Comparison of ENCODE assay signal across 27 cellular contexts in the genomic region with DNA sequence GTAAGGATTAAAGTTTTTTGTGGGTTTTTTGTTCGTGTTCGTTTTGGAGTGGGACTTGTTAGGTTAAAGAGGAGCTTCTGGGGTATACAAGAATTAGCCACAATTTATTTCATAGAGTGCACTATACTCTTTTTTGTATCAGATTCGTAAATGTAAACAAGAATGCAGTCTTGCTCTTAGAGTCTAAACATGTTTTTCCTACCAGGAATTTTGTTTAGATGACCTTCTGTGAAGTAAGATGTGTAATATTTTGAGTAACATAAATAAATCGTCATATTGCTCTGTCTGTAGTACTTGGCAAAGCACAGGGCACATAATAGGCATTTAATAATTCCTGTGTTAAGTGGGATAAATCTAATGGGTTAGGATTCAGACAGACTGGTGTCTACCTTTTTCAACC. TPM values are rescaled to one million over a fixed set of nuclear protein-coding genes. Genes with fewer than 3 reads are reported as not detected.
DNase-seq lines count a peak whose midpoint lies in the region; TF ChIP-seq lines count a peak whose summit lies in the region.
"Had no signal": no experiment of that assay in that cellular context is flagged by ENCODE, and none has a peak within 500 bp of the region (broad histone marks: within the 10 kb centered on the region; RNA-seq: fewer than 3 reads in every experiment).

No MANE protein-coding gene starts in this region.

- peaks cover 2% of the 10 kb centered on the region for H3K36me3 ChIP-seq in adipocyte (ENCODE audit: control insufficient read depth, insufficient read depth, low read length, severe bottlenecking)
- H3K36me3 ChIP-seq in smooth muscle cell (ENCODE audit: low read depth): no peaks in the 10 kb centered on the region
- H3K36me3 ChIP-seq: HAP-1 had no signal

- WGBS in smooth muscle cell (ENCODE audit: low lambda C conversion rate): 85% methylated on average over 4 of the region's 4 CpGs

- H3K4me1 ChIP-seq in adipocyte (ENCODE audit: control insufficient read depth, insufficient read depth, low read length) (peaks cover 35% of the 10 kb centered on the region), smooth muscle cell (ENCODE audit: low read depth) (peaks cover 41% of the 10 kb centered on the region)
- H3K4me1 ChIP-seq: BE2C had no signal

- peak overlapping the region; percentile 50 for H3K27ac ChIP-seq in smooth muscle cell (ENCODE audit: low read depth)
- H3K27ac ChIP-seq: SJSA1 had no signal

- no peak overlapping the region for H2AFZ ChIP-seq in smooth muscle cell (ENCODE audit: low read depth)

- H4K20me1 ChIP-seq in smooth muscle cell (ENCODE audit: low read depth): peaks cover 97% of the 10 kb centered on the region

- no peak overlapping the region for H3K9ac ChIP-seq in adipocyte (ENCODE audit: low read length)
- no peak overlapping the region for H3K9ac ChIP-seq in smooth muscle cell (ENCODE audit: low read depth)

- H3K79me2 ChIP-seq in smooth muscle cell (ENCODE audit: low read depth): peaks cover 100% of the 10 kb centered on the region

- H3K4me3 ChIP-seq in adipocyte (ENCODE audit: low read length) (no peak overlapping the region), smooth muscle cell (no peak overlapping the region)
- H3K4me3 ChIP-seq: HAP-1, SJSA1 had no signal

- DNase-seq in ELR (ENCODE audit: low read depth) (peak; percentile 7), adipocyte (ENCODE audit: low read depth) (peak; percentile 11), fibroblast of gingiva (ENCODE audit: low read depth) (peak; percentile 8), smooth muscle cell (lab: John Stamatoyannopoulos, UW; ENCODE audit: unreplicated experiment) (no peak), SKM-1 (lab: John Stamatoyannopoulos, UW; ENCODE audit: unreplicated experiment) (no peak), mucosa of gallbladder (ENCODE audit: low spot score) (no peak), kidney glomerular epithelial cell (lab: John Stamatoyannopoulos, UW) (no peak)
- DNase-seq: 8988T; ACHN; BE2C; CD8-positive, alpha-beta memory T cell; DMS 273 treated with DMSO at 0.1 percent for 48 hours; DMS79; GOT3; KG1; MM.1S; NCI-H1048; NCI-H1694; NCI-H2029 treated with DMSO at 0.1 percent for 48 hours; NCI-H446 treated with DMSO at 0.1 percent for 48 hours; NCI-H526; NCI-H82; NK-92 treated with Interleukin-12 subunit alpha and Interleukin-12 subunit beta, amount 100 ng/mL, for 24 hours; Right ventricle myocardium superior; RPMI8226 had no signal

- peaks cover 19% of the 10 kb centered on the region for H3F3A ChIP-seq in smooth muscle cell (ENCODE audit: low read depth)

- H3K9me3 ChIP-seq in adipocyte (ENCODE audit: control insufficient read depth, low read length): peaks cover under 1% of the 10 kb centered on the region
- no peaks in the 10 kb centered on the region for H3K9me3 ChIP-seq in smooth muscle cell (replicated peaks; ENCODE audit: low read depth)
- H3K9me3 ChIP-seq: BE2C, HAP-1, SJSA1 had no signal

- H3K27me3 ChIP-seq in adipocyte (replicated peaks; ENCODE audit: control insufficient read depth, insufficient read depth, low read length) (no peaks in the 10 kb centered on the region), smooth muscle cell (ENCODE audit: low read depth) (no peaks in the 10 kb centered on the region)
- H3K27me3 ChIP-seq: BE2C, SJSA1 had no signal

- H3K4me2 ChIP-seq in smooth muscle cell: no peak overlapping the region

- TF ChIP-seq CTCF in smooth muscle cell (IDR thresholded peaks at IDR 0.05; ENCODE audit: borderline replicate concordance, insufficient read depth, poor library complexity, severe bottlenecking): no peak

RNA-seq across cellular contexts. Expression of gene CNOT2, which starts 9.6 kb away (rescaled TPM):
- total RNA-seq in smooth muscle cell: 136 and 172 TPM in 2 replicates
- polyA plus RNA-seq in smooth muscle cell: 77.3 and 94.5 TPM in 2 replicates
- 75.2 TPM for total RNA-seq in mucosa of gallbladder

Comparison
In these comparisons a context has a peak if more than half of its experiments do, and no peak if none do; other contexts are left out.
1. DNase-seq: peak in ELR (single experiment), adipocyte (single experiment) and fibroblast of gingiva (single experiment); none in smooth muscle cell (single experiment), SKM-1 (single experiment), mucosa of gallbladder (single experiment) and kidney glomerular epithelial cell (single experiment).